ENCODE assay signal across 13 cellular contexts in the genomic region with DNA sequence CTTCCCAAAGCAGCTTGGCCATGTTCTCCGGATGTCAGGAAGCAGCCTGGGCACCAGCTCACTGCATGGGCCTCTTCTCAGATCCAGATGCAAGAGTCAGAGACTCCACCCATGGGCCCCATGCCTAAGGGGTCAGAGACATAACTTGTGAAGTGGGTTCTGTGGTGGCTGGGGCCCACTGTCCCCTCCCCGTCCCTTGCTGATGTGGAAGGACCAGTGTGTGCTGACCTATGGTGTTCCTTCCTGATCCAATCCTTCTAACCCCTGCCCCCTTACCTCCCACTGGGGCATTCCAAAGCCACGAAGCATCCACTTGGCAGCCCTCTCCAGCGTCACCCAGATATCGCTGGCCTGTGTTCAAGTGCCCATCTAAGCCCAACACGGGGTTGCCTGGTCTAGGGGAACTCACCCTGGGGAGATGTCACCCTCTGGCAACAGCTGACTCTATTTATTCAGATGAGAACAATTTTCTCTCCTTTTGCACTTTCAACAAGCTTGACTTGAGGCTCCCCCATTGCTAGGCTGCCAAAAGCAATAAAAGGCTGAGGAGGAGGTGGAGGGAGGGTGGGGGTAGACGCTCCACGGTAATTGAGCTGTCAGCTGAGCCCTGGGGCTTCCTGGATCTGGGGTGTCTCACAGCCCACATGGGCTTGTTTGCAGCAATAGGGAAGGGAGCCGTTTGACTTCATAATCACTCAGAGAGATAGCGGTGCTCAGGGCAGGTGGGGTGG.
DNase-seq lines count a peak whose midpoint lies in the region; ATAC-seq and TF ChIP-seq lines count a peak whose summit lies in the region.
"Had no signal": no experiment of that assay in that cellular context is flagged by ENCODE, and none has a peak within 500 bp of the region (broad histone marks: within the 10 kb centered on the region; RNA-seq: fewer than 3 reads in every experiment).

No MANE protein-coding gene starts in this region.

- no peak overlapping the region for H3K9ac ChIP-seq in mammary epithelial cell (ENCODE audit: insufficient read depth, low read length)

- H3K79me2 ChIP-seq in mammary epithelial cell (ENCODE audit: insufficient read depth, low read length) = no peaks in the 10 kb centered on the region
- no peaks in the 10 kb centered on the region for H3K79me2 ChIP-seq in osteoblast (ENCODE audit: insufficient read depth, low read length)

- in situ Hi-C loops in mammary epithelial cell (cut with MboI; ENCODE audit: low sequenced_read_pairs in 2 of 2) = no loop called here

- WGBS in mammary epithelial cell (ENCODE audit: low coverage, missing lambda C conversion rate) = 53% methylated on average over 6 of the region's 10 CpGs
- 44 to 45% methylated on average over 10 of the region's 10 CpGs for WGBS in aorta, 2 donors

- CTCF ChIA-PET in mammary epithelial cell (lab: Charles Lee; ENCODE audit: low non-redundant PET) = no interaction called here

- H3K4me3 ChIP-seq in breast epithelium = no peak overlapping the region
- no peak overlapping the region for H3K4me3 ChIP-seq in mammary epithelial cell (replicated peaks in 1 of 3; ENCODE audit: insufficient read depth in 1 of 3, low read depth in 2 of 3, low read length in 3 of 3)
- no peak overlapping the region for H3K4me3 ChIP-seq in osteoblast (ENCODE audit: insufficient read depth, low read length)
- H3K4me3 ChIP-seq in aorta (ENCODE audit: low read length in 2 of 2) = no peak overlapping the region
- H3K4me3 ChIP-seq: Peyer's patch had no signal

- no peaks in the 10 kb centered on the region for H3K9me3 ChIP-seq in breast epithelium
- H3K9me3 ChIP-seq in mammary epithelial cell (replicated peaks; ENCODE audit: insufficient read depth, low read length) = no peaks in the 10 kb centered on the region
- no peaks in the 10 kb centered on the region for H3K9me3 ChIP-seq in osteoblast (ENCODE audit: low read depth, low read length)
- H3K9me3 ChIP-seq in aorta (ENCODE audit: control insufficient read depth, low read length) = no peaks in the 10 kb centered on the region
- H3K9me3 ChIP-seq: Peyer's patch had no signal

- no TSS peak for BruUV-seq in mammary epithelial cell (replicated peaks; lab: Mats Ljungman, UMichigan)

- dilution Hi-C loops in mammary epithelial cell (cut with HindIII; ENCODE audit: low sequenced_read_pairs) = no loop called here

- no peak overlapping the region for H3K27ac Mint-ChIP-seq in endothelial cell (ENCODE audit: unreplicated experiment)
- H3K27ac Mint-ChIP-seq: stimulated activated naive CD8-positive, alpha-beta T cell treated with anti-CD3 and anti-CD28 coated beads, Interleukin-15, Interleukin-2, amounts not matched to agents 100 ng/mL and 50 ng/mL, for 24 hours had no signal

- H3K27me3 Mint-ChIP-seq in endothelial cell (ENCODE audit: unreplicated experiment) = peaks cover 5% of the 10 kb centered on the region
- H3K27me3 Mint-ChIP-seq: stimulated activated naive CD8-positive, alpha-beta T cell treated with anti-CD3 and anti-CD28 coated beads, Interleukin-15, Interleukin-2, amounts not matched to agents 100 ng/mL and 50 ng/mL, for 24 hours had no signal

- no peak for TF ChIP-seq POLR2A in breast epithelium (IDR thresholded peaks at IDR 0.05)

- H3K4me3 Mint-ChIP-seq in endothelial cell (ENCODE audit: unreplicated experiment) = no peak overlapping the region
- H3K4me3 Mint-ChIP-seq: naive B cell; stimulated activated naive CD8-positive, alpha-beta T cell treated with anti-CD3 and anti-CD28 coated beads, Interleukin-15, Interleukin-2, amounts not matched to agents 100 ng/mL and 50 ng/mL, for 24 hours had no signal

- H3K9me3 Mint-ChIP-seq in endothelial cell (ENCODE audit: unreplicated experiment) = no peaks in the 10 kb centered on the region
- H3K9me3 Mint-ChIP-seq: stimulated activated naive CD8-positive, alpha-beta T cell treated with anti-CD3 and anti-CD28 coated beads, Interleukin-15, Interleukin-2, amounts not matched to agents 100 ng/mL and 50 ng/mL, for 24 hours had no signal

- no peaks in the 10 kb centered on the region for H3K27me3 ChIP-seq in breast epithelium
- no peaks in the 10 kb centered on the region for H3K27me3 ChIP-seq in mammary epithelial cell (ENCODE audit: insufficient read depth, low read length)
- no peaks in the 10 kb centered on the region for H3K27me3 ChIP-seq in osteoblast (ENCODE audit: insufficient read depth, low read length)
- H3K27me3 ChIP-seq in aorta (ENCODE audit: control insufficient read depth in 1 of 2, insufficient read depth in 2 of 2, low read length in 1 of 2) = no peaks in the 10 kb centered on the region
- H3K27me3 ChIP-seq: Peyer's patch had no signal

- no peak for DNase-seq in breast epithelium (ENCODE audit: low spot score in 2 of 2)
- DNase-seq in mammary epithelial cell = no peak
- DNase-seq in fibroblast of peridontal ligament (ENCODE audit: extremely low read depth) = peak; percentile 32
- DNase-seq in osteoblast (ENCODE audit: insufficient read length, low spot score, missing footprints) = no peak
- DNase-seq in aorta = peak; percentile 70 to 80
- DNase-seq in activated naive CD4-positive, alpha-beta T cell treated with anti-CD3 and anti-CD28 coated beads, Interleukin-2, amount 50 U/mL, for 16 hours = no peak
- no peak for DNase-seq in endothelial cell (ENCODE audit: low spot score)
- DNase-seq: activated CD8-positive, alpha-beta memory T cell treated with anti-CD3 and anti-CD28 coated beads, Interleukin-2, amount 50 U/mL, for 4 hours; naive B cell; Peyer's patch; stimulated activated CD4-positive, alpha-beta T cell treated with anti-CD3 and anti-CD28 coated beads, Interleukin-2, amount 100 ng/mL, for 24 hours had no signal

- TF ChIP-seq CTCF in breast epithelium (IDR thresholded peaks at IDR 0.05) = no peak
- no peak for TF ChIP-seq CTCF in mammary epithelial cell (conservative IDR thresholded peaks at IDR 0.05 in 1 of 2, IDR thresholded peaks at IDR 0.05 in 1 of 2; ENCODE audit: extremely low read depth in 1 of 2, insufficient read depth in 1 of 2, low read depth in 1 of 2, low read length in 2 of 2)
- TF ChIP-seq CTCF in osteoblast (IDR thresholded peaks at IDR 0.05; ENCODE audit: extremely low read depth, low read depth, low read length) = no peak
- no peak for TF ChIP-seq CTCF in endothelial cell (IDR thresholded peaks at IDR 0.05; ENCODE audit: unreplicated experiment)

- no peaks in the 10 kb centered on the region for H3K4me1 ChIP-seq in breast epithelium
- peaks cover 8% of the 10 kb centered on the region for H3K4me1 ChIP-seq in mammary epithelial cell (ENCODE audit: insufficient read depth, low read length)
- H3K4me1 ChIP-seq in osteoblast (ENCODE audit: insufficient read depth, low read length) = peaks cover 41% of the 10 kb centered on the region
- H3K4me1 ChIP-seq in aorta (ENCODE audit: control insufficient read depth in 1 of 2, insufficient read depth in 2 of 2, low read length in 2 of 2) = peaks cover 0 to 3% of the 10 kb centered on the region in 2 donors

- H4K20me1 ChIP-seq in mammary epithelial cell (ENCODE audit: insufficient read depth, low read length) = no peaks in the 10 kb centered on the region
- H4K20me1 ChIP-seq in osteoblast (ENCODE audit: insufficient read depth, low read length) = no peaks in the 10 kb centered on the region

- intact Hi-C loops in breast epithelium (cut with DNase I; ENCODE audit: low total_unique reads) = no loop called here
- intact Hi-C loops in mammary epithelial cell (cut with micrococcal nuclease) = no loop called here
- intact Hi-C loops in aorta (cut with DNase I) = loop anchor here in 1 of 2 donors (10.0 kb wide), 1 partner anchor 82 kb away; no protein-coding TSS in a partner anchor

- H3K4me1 Mint-ChIP-seq in endothelial cell (ENCODE audit: unreplicated experiment) = no peaks in the 10 kb centered on the region
- H3K4me1 Mint-ChIP-seq: naive B cell had no signal

- no peak overlapping the region for H3K4me2 ChIP-seq in mammary epithelial cell (ENCODE audit: insufficient read depth, low read depth, low read length)
- H3K4me2 ChIP-seq in osteoblast (ENCODE audit: insufficient read depth, low read length) = peak overlapping the region; percentile 3

- H3K36me3 Mint-ChIP-seq in endothelial cell (ENCODE audit: low read depth, unreplicated experiment) = no peaks in the 10 kb centered on the region
- H3K36me3 Mint-ChIP-seq: naive B cell had no signal

- H3K27ac ChIP-seq in breast epithelium (peak overlapping the region; percentile 78 to 94), mammary epithelial cell (ENCODE audit: insufficient read depth, low read depth, low read length) (no peak overlapping the region), osteoblast (ENCODE audit: low read depth, low read length) (peak overlapping the region; percentile 61), aorta (ENCODE audit: low read depth in 1 of 2, low read length in 2 of 2) (no peak overlapping the region)
- H3K27ac ChIP-seq: Peyer's patch had no signal

- H3K36me3 ChIP-seq in breast epithelium (no peaks in the 10 kb centered on the region), mammary epithelial cell (ENCODE audit: insufficient read depth, low read length) (no peaks in the 10 kb centered on the region), osteoblast (ENCODE audit: insufficient read depth, low read length) (no peaks in the 10 kb centered on the region), aorta (ENCODE audit: control insufficient read depth in 1 of 2, insufficient read depth in 2 of 2, low read length in 1 of 2) (no peaks in the 10 kb centered on the region)
- H3K36me3 ChIP-seq: Peyer's patch had no signal

- ATAC-seq in aorta (ENCODE audit: low FRiP score) = no peak
- no peak for ATAC-seq in GM19463 (IDR thresholded peaks at IDR 0.05; ENCODE audit: unreplicated experiment)

- H2AFZ ChIP-seq in mammary epithelial cell (ENCODE audit: low read depth, low read length) (no peak overlapping the region), osteoblast (ENCODE audit: low read length) (peak overlapping the region; percentile 21)

Comparison
In these comparisons a context has a peak if more than half of its experiments do, and no peak if none do; other contexts are left out.
1. H3K27ac ChIP-seq: peak in breast epithelium (2 of 2) and osteoblast (single experiment); none in mammary epithelial cell (single experiment) and aorta (0 of 2).
2. DNase-seq: peak in fibroblast of peridontal ligament (single experiment) and aorta (2 of 2); none in breast epithelium (0 of 2), mammary epithelial cell (single experiment), osteoblast (single experiment), activated naive CD4-positive, alpha-beta T cell treated with anti-CD3 and anti-CD28 coated beads, Interleukin-2, amount 50 U/mL, for 16 hours (single experiment) and endothelial cell (single experiment).